Comparison of ENCODE assay signal across 8 cellular contexts in genomic region chr5:134177197-134178171, GRCh38. TPM values are rescaled to one million over a fixed set of nuclear protein-coding genes. Genes with fewer than 3 reads are reported as not detected.
DNase-seq lines count a peak whose midpoint lies in the region; ATAC-seq and TF ChIP-seq lines count a peak whose summit lies in the region.

No MANE protein-coding gene starts in this region.

- peaks cover 14% of the 10 kb centered on the region; the same call in 1 of the 2 replicates for H3K36me3 ChIP-seq in OCI-LY1 (ENCODE audit: insufficient read depth, low read length)

- peaks cover 32% of the 10 kb centered on the region for H3K79me2 ChIP-seq in OCI-LY1 (ENCODE audit: insufficient read depth, low read length)

- peak overlapping the region; percentile 97 for H3K27ac ChIP-seq in AG04450 (ENCODE audit: low read depth, low read length)
- H3K27ac ChIP-seq in OCI-LY1 (ENCODE audit: low read depth, low read length, poor library complexity, severe bottlenecking): peak overlapping the region; percentile 75
- peak overlapping the region; percentile 99 to 100 (median 100) for H3K27ac ChIP-seq in skin epidermis

- H3K9me3 Mint-ChIP-seq in immature natural killer cell: no peaks in the 10 kb centered on the region

- peak overlapping the region; percentile 90 for H3K4me3 ChIP-seq in AG04450 (ENCODE audit: low read depth, low read length)
- peak overlapping the region; percentile 74 for H3K4me3 ChIP-seq in GM08714 (ENCODE audit: low read length)
- peak overlapping the region; percentile 85 for H3K4me3 ChIP-seq in OCI-LY1 (ENCODE audit: low read depth, low read length, poor library complexity, severe bottlenecking)
- H3K4me3 ChIP-seq in skin epidermis: peak overlapping the region; percentile 72 to 99 (median 89)

- H3K27ac Mint-ChIP-seq in immature natural killer cell: peak overlapping the region; percentile 95 to 97 (median 96)

- H3K4me1 Mint-ChIP-seq in immature natural killer cell: peaks cover 31 to 32% of the 10 kb centered on the region in 2 donors

- 0 out of 2 replicates have a peak overlapping the region, but pooled peaks have one; percentile 32 for H2AFZ ChIP-seq in OCI-LY1 (ENCODE audit: low read length)

- peak overlapping the region; percentile 77 for H3K4me2 ChIP-seq in OCI-LY1 (ENCODE audit: low read length)

- CTCF ChIA-PET in AG04450 (lab: Charles Lee): interaction anchor here (1.9 to 4.0 kb wide), 2 partner anchors 112 to 137 kb away, joined by 7 to 14 read pairs; no protein-coding TSS in a partner anchor

- ATAC-seq in HG03469 (IDR thresholded peaks at IDR 0.05; ENCODE audit: unreplicated experiment): no peak

- peak overlapping the region; percentile 85 to 97 (median 96) for H3K4me3 Mint-ChIP-seq in immature natural killer cell

- TF ChIP-seq CTCF in AG04450 (IDR thresholded peaks at IDR 0.05; ENCODE audit: low read depth, low read length): no peak
- no peak for TF ChIP-seq CTCF in OCI-LY1 (IDR thresholded peaks at IDR 0.05; ENCODE audit: low read length)

- in situ Hi-C loops in T47D (cut with HindIII; ENCODE audit: low pct_unique_long_range_greater_than_20kb, low sequenced_read_pairs): no loop called here

- peak overlapping the region; percentile 90 for H3K9ac ChIP-seq in OCI-LY1 (ENCODE audit: low read length)

- POLR2A ChIA-PET in AG04450 (lab: Yijun Ruan, JAX): interaction anchor here (0.6 to 2.8 kb wide), 30 partner anchors 9 to 580 kb away, joined by 3 to 34 read pairs (median 6); partner anchors contain the start of genes PPP2CA and UBE2B

- H3F3A ChIP-seq in OCI-LY1 (ENCODE audit: insufficient read depth, low read length): no peaks in the 10 kb centered on the region

- H3K27me3 ChIP-seq in AG04450 (ENCODE audit: control insufficient read depth, insufficient read depth, low read length) (no peaks in the 10 kb centered on the region), OCI-LY1 (ENCODE audit: insufficient read depth, low read length) (no peaks in the 10 kb centered on the region)

- H3K9me3 ChIP-seq in AG04450 (ENCODE audit: control insufficient read depth, insufficient read depth, low read length) (no peaks in the 10 kb centered on the region; the same call in 1 of the 2 replicates), OCI-LY1 (ENCODE audit: low read length) (no peaks in the 10 kb centered on the region)

- H3K27me3 Mint-ChIP-seq in immature natural killer cell (ENCODE audit: low read depth in 3 of 3): peaks cover 5 to 11% (median 10%) of the 10 kb centered on the region in 3 donors

- H3K4me1 ChIP-seq in OCI-LY1 (ENCODE audit: insufficient read depth, low read length, severe bottlenecking): peaks cover 29% of the 10 kb centered on the region

- H4K20me1 ChIP-seq in OCI-LY1 (ENCODE audit: insufficient read depth, low read length): no peaks in the 10 kb centered on the region

- DNase-seq in AG04450 (ENCODE audit: low read depth, low spot score): peak; percentile 48
- peak; percentile 58 for DNase-seq in HPDE6-E6E7 (ENCODE audit: extremely low spot score)
- DNase-seq in T47D (ENCODE audit: low read depth in 1 of 2, low spot score in 1 of 2): peak; percentile 23 to 83
- no peak for DNase-seq in immature natural killer cell

- no peaks in the 10 kb centered on the region for H3K9me2 ChIP-seq in OCI-LY1 (ENCODE audit: low read depth, low read length)

- H3K36me3 Mint-ChIP-seq in immature natural killer cell: peaks cover 0 to 8% (median under 1%) of the 10 kb centered on the region in 3 donors

RNA-seq across cellular contexts. Expression of gene SKP1, which starts 0.7 kb away (rescaled TPM):
- polyA plus RNA-seq in AG04450 (2011; rRNA removed): 725 and 1,036 TPM in 2 replicates
- 151 and 283 TPM in 2 replicates for polyA minus RNA-seq in AG04450 (2011; rRNA and poly(A)+ RNA removed)
- 1,000 to 10,000 TPM in 2 of 3 donors, 100 to 1,000 TPM in 1; 955 to 1,349 (median 1,131) TPM for polyA plus RNA-seq in immature natural killer cell

RNA-seq across cellular contexts. Expression of gene PPP2CA, which starts 48.4 kb away (rescaled TPM):
- polyA plus RNA-seq in AG04450 (2011; rRNA removed): 175 and 252 TPM in 2 replicates
- 49.5 and 107 TPM in 2 replicates for polyA minus RNA-seq in AG04450 (2011; rRNA and poly(A)+ RNA removed)
- 100 to 1,000 TPM; 225 to 259 (median 254) TPM for polyA plus RNA-seq in immature natural killer cell

Comparison
In these comparisons a context has a peak if more than half of its experiments do, and no peak if none do; other contexts are left out.
1. DNase-seq: peak in AG04450 (single experiment), HPDE6-E6E7 (single experiment) and T47D (2 of 2); none in immature natural killer cell (0 of 3).
2. Peak in every context shown above with its lines, with median percentiles within 50 percentile points of each other: H3K27ac ChIP-seq and H3K4me3 ChIP-seq.